ENCODE assay signal across 9 cellular contexts in the genomic region with DNA sequence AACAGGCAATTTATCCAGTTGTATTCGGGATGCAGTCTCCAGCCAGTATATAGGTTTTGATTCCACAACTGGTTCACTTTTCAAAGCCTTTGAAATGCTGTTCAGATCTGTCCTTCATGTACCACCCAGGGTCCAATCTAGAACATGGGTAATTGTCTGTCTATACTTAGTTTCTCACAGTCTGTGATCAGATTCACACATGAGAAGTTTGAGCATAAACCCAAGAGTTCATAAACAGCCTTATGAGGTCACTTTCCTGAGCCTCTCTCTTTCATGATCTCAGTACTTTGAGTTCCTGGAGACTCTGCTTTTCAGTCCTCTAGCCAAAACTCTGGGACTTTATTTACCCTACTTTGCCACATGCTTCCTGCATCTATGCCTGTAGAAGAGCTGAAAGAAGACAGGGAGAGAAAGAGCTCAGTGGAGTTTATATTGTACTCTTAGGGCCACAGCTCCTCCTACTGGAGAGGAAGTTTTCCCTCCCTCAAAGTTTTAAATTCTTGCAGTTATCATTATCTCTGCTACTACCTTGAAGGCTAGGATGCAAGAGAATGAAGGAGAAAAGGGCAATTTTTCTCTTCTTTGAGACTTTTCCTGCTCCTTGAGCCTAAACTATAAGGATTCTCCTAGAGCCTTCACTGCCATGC.
DNase-seq lines count a peak whose midpoint lies in the region; ATAC-seq and FAIRE-seq lines count a peak whose summit lies in the region.
"Had no signal": no experiment of that assay in that cellular context is flagged by ENCODE, and none has a peak within 500 bp of the region (broad histone marks: within the 10 kb centered on the region; RNA-seq: fewer than 3 reads in every experiment).

No MANE protein-coding gene starts in this region.

- no peak overlapping the region for H3K4me2 ChIP-seq in Karpas-422 (ENCODE audit: low read depth, low read length, poor library complexity, severe bottlenecking)

- intact Hi-C loops in activated naive CD4-positive, alpha-beta T cell treated with anti-CD3 and anti-CD28 coated beads for 36 hours (cut with micrococcal nuclease), result loop anchor here (1.0 kb wide), 4 partner anchors 171 to 707 kb away; a partner anchor contains a TSS

- DNase-seq in activated naive CD4-positive, alpha-beta T cell treated with anti-CD3 and anti-CD28 coated beads for 36 hours, result peak; percentile 27
- DNase-seq in activated naive CD4-positive, alpha-beta T cell (lab: John Stamatoyannopoulos, UW), result no peak
- DNase-seq in Karpas-422 (peak; percentile 80), adipocyte (ENCODE audit: low read depth) (peak; percentile 29), immature natural killer cell (peak in 2 of 3 donors; percentile 6), urothelium cell line (ENCODE audit: low spot score) (peak; percentile 8)
- DNase-seq in activated effector memory CD4-positive, alpha-beta T cell treated with Interleukin-2 at 50 U/mL for 16 hours, result no peak

- no peaks in the 10 kb centered on the region for H3K27me3 Mint-ChIP-seq in activated naive CD4-positive, alpha-beta T cell treated with anti-CD3 and anti-CD28 coated beads for 36 hours (ENCODE audit: low read depth)
- H3K27me3 Mint-ChIP-seq in immature natural killer cell (ENCODE audit: low read depth in 3 of 3), result no peaks in the 10 kb centered on the region
- H3K27me3 Mint-ChIP-seq: activated naive CD8-positive, alpha-beta T cell had no signal

- no peak for ATAC-seq in HG03175 (IDR thresholded peaks at IDR 0.05; ENCODE audit: unreplicated experiment)

- H3K36me3 Mint-ChIP-seq in activated naive CD4-positive, alpha-beta T cell treated with anti-CD3 and anti-CD28 coated beads for 36 hours (ENCODE audit: low read depth), result peaks cover 10% of the 10 kb centered on the region
- no peaks in the 10 kb centered on the region for H3K36me3 Mint-ChIP-seq in immature natural killer cell

- no peaks in the 10 kb centered on the region for H3K9me2 ChIP-seq in Karpas-422 (replicated peaks; ENCODE audit: insufficient read depth, low read length)

- H3K9ac ChIP-seq in Karpas-422 (ENCODE audit: low read length) (no peak overlapping the region), adipocyte (ENCODE audit: low read length) (no peak overlapping the region)

- H2AFZ ChIP-seq in Karpas-422 (ENCODE audit: low read length), result no peak overlapping the region

- H3K4me1 ChIP-seq in Karpas-422 (ENCODE audit: low read length) (no peaks in the 10 kb centered on the region), adipocyte (ENCODE audit: control insufficient read depth, insufficient read depth, low read length) (peaks cover 10% of the 10 kb centered on the region)

- FAIRE-seq in urothelium cell line (lab: Jason Lieb, UNC), result no peak

- peaks cover 6% of the 10 kb centered on the region for H3K9me3 Mint-ChIP-seq in activated naive CD4-positive, alpha-beta T cell treated with anti-CD3 and anti-CD28 coated beads for 36 hours
- H3K9me3 Mint-ChIP-seq in immature natural killer cell, result peaks cover 0 to under 1% (median 0%) of the 10 kb centered on the region in 6 donors

- no peak overlapping the region for H3K27ac ChIP-seq in Karpas-422 (ENCODE audit: low read length)

- H3K36me3 ChIP-seq in Karpas-422 (ENCODE audit: insufficient read depth, low read length) (peaks cover 5% of the 10 kb centered on the region; the same call in 1 of the 2 replicates), adipocyte (ENCODE audit: control insufficient read depth, insufficient read depth, low read length, severe bottlenecking) (peaks cover 5% of the 10 kb centered on the region)

- H3K4me3 ChIP-seq in Karpas-422 (ENCODE audit: low read length) (no peak overlapping the region), adipocyte (ENCODE audit: low read length) (no peak overlapping the region)

- CTCF ChIA-PET in activated naive CD4-positive, alpha-beta T cell treated with anti-CD3 and anti-CD28 coated beads for 36 hours (lab: Charles Lee), result interaction anchor here (0.6 to 1.9 kb wide), 9 partner anchors 26 to 708 kb away, joined by 3 to 11 read pairs (median 4); no protein-coding TSS in a partner anchor

- no peak overlapping the region for H3K27ac Mint-ChIP-seq in activated naive CD4-positive, alpha-beta T cell treated with anti-CD3 and anti-CD28 coated beads for 36 hours
- H3K27ac Mint-ChIP-seq in immature natural killer cell, result no peak overlapping the region
- H3K27ac Mint-ChIP-seq: activated naive CD8-positive, alpha-beta T cell had no signal

- H3K4me1 Mint-ChIP-seq in activated naive CD4-positive, alpha-beta T cell treated with anti-CD3 and anti-CD28 coated beads for 36 hours (ENCODE audit: low read depth), result no peaks in the 10 kb centered on the region
- H3K4me1 Mint-ChIP-seq in immature natural killer cell, result no peaks in the 10 kb centered on the region

- no peaks in the 10 kb centered on the region for H4K20me1 ChIP-seq in Karpas-422 (ENCODE audit: insufficient read depth, low read depth, low read length)

- peaks cover 76% of the 10 kb centered on the region for H3K79me2 ChIP-seq in Karpas-422 (ENCODE audit: low read length)

- 0 out of 2 replicates have a peak, but pooled peaks cover 7% of the 10 kb centered on the region for H3K9me3 ChIP-seq in Karpas-422 (ENCODE audit: low read length)
- H3K9me3 ChIP-seq in adipocyte (ENCODE audit: control insufficient read depth, low read length), result peaks cover 4% of the 10 kb centered on the region

- H3K27me3 ChIP-seq in Karpas-422 (ENCODE audit: low read length) (no peaks in the 10 kb centered on the region), adipocyte (replicated peaks; ENCODE audit: control insufficient read depth, insufficient read depth, low read length) (no peaks in the 10 kb centered on the region)

- no peak overlapping the region for H3K4me3 Mint-ChIP-seq in activated naive CD4-positive, alpha-beta T cell treated with anti-CD3 and anti-CD28 coated beads for 36 hours
- no peak overlapping the region for H3K4me3 Mint-ChIP-seq in immature natural killer cell
- H3K4me3 Mint-ChIP-seq: activated naive CD8-positive, alpha-beta T cell had no signal

Comparison
In these comparisons a context has a peak if more than half of its experiments do, and no peak if none do; other contexts are left out.
1. DNase-seq: peak in activated naive CD4-positive, alpha-beta T cell treated with anti-CD3 and anti-CD28 coated beads for 36 hours (single experiment), Karpas-422 (single experiment), adipocyte (single experiment), immature natural killer cell (2 of 3) and urothelium cell line (single experiment); none in activated naive CD4-positive, alpha-beta T cell (0 of 4) and activated effector memory CD4-positive, alpha-beta T cell treated with Interleukin-2 at 50 U/mL for 16 hours (single experiment).